ENCODE assay signal across 6 cellular contexts in the genomic region with DNA sequence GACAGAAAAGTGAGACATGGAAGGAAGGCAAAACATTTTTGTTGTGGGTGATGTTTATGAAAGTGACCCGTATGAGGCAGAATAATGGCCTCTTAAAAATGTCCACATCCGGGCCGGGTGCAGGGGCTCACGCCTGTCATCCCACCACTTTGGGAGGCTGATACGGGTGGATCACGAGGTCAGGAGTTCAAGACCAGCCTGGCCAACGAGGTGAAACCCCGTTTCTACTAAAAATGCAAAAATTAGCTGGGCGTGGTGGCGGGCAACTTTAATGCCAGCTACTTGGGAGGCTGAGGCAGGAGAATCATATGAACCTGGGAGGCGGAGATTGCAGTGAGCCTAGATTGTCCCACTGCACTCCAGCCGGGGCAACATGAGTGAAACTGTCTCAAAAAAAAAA. TPM values are rescaled to one million over a fixed set of nuclear protein-coding genes. Genes with fewer than 3 reads are reported as not detected.
"Had no signal": no experiment of that assay in that cellular context is flagged by ENCODE, and none has a peak within 500 bp of the region (broad histone marks: within the 10 kb centered on the region; RNA-seq: fewer than 3 reads in every experiment).

No MANE protein-coding gene starts in this region.

RNA-seq across cellular contexts. Expression of a gene that starts 18.0 kb away (rescaled TPM):
- total RNA-seq: HepG2, HT1080, K562, MCF 10A had no signal
- polyA plus RNA-seq: HepG2, IgD-negative memory B cell, K562 had no signal

RNA-seq across cellular contexts. Expression of a gene that starts 20.2 kb away (rescaled TPM):
- total RNA-seq: HepG2, K562, MCF 10A, OCI-LY7 had no signal
- polyA plus RNA-seq: HepG2, IgD-negative memory B cell, K562 had no signal

RNA-seq across cellular contexts. Expression of a gene that starts 37.3 kb away (rescaled TPM):
- total RNA-seq: HepG2, K562, MCF 10A, OCI-LY7 had no signal
- polyA plus RNA-seq: HepG2, IgD-negative memory B cell, K562 had no signal
